Comparison of ENCODE assay signal across 8 cellular contexts in the genomic region with DNA sequence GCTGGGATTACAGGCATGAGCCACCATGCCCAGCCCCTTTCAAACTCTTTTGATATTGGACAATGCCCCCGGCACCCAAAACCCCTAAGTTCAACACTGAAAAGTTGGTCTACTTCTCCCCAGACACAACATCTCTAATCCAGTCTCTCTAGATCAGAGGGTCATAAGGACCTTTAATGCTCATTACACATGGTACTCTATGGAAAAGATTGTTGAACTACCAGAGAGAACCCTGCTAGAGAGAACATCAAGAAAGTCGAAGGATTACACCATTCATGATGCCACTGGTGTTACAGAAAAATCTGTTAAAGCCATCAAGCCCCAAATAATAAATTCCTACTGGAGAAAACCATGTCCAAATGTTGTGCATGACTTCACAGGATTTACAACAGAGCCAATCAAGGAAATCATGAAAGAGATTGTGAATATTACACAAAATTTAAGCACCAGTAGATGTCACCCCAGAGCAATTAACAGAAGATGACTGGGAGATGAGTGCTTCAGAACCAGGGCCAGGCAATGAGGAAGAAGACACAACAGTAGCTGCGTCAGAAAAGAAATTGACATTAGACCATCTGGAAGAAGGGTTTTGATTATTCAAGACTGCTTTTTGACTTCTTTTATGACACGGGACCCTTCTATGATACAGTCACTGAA. TPM values are rescaled to one million over a fixed set of nuclear protein-coding genes. Genes with fewer than 3 reads are reported as not detected.
DNase-seq lines count a peak whose midpoint lies in the region; ATAC-seq and TF ChIP-seq lines count a peak whose summit lies in the region.

No MANE protein-coding gene starts in this region.

- ATAC-seq in HG02852 (IDR thresholded peaks at IDR 0.05; ENCODE audit: unreplicated experiment) (peak; percentile 75), heart right ventricle (peak in 7 of 8 donors; percentile 70 to 88 (median 82))

- H3K4me1 Mint-ChIP-seq in activated T-helper 1 cell treated with anti-CD3 and anti-CD28 coated beads, Interleukin-12 subunit alpha, Interleukin-12 subunit beta, Interleukin-2, Interleukin-4 antibody, amounts not matched to agents 30 ng/mL and 10 ng/mL and 1 ng/mL, durations not matched to agents 14 hours and 24 hours and 36 hours (ENCODE audit: low read depth), result peaks cover 8% of the 10 kb centered on the region

- H3K4me3 ChIP-seq in A673 (ENCODE audit: low read depth, low read length, poor library complexity, severe bottlenecking) (no peak overlapping the region), heart right ventricle (no peak overlapping the region), sigmoid colon (no peak overlapping the region)

- BruUV-seq in A673 (replicated peaks; lab: Mats Ljungman, UMichigan), result no TSS peak

- CTCF ChIA-PET in A673 (lab: Charles Lee), result interaction anchor here (1.2 kb wide), 1 partner anchor 40 kb away, joined by 5 read pairs; no protein-coding TSS in a partner anchor

- H3K36me3 Mint-ChIP-seq in activated T-helper 1 cell treated with anti-CD3 and anti-CD28 coated beads, Interleukin-12 subunit alpha, Interleukin-12 subunit beta, Interleukin-2, Interleukin-4 antibody, amounts not matched to agents 30 ng/mL and 10 ng/mL and 1 ng/mL, durations not matched to agents 14 hours and 24 hours and 36 hours (ENCODE audit: low read depth), result peaks cover 4% of the 10 kb centered on the region

- H3K27ac Mint-ChIP-seq in activated T-helper 1 cell treated with anti-CD3 and anti-CD28 coated beads, Interleukin-12 subunit alpha, Interleukin-12 subunit beta, Interleukin-2, Interleukin-4 antibody, amounts not matched to agents 30 ng/mL and 10 ng/mL and 1 ng/mL, durations not matched to agents 14 hours and 24 hours and 36 hours, result no peak overlapping the region

- no peak overlapping the region for H3K27ac ChIP-seq in A673 (ENCODE audit: low read depth, low read length, poor library complexity, severe bottlenecking)
- no peak overlapping the region for H3K27ac ChIP-seq in heart right ventricle
- peak overlapping the region in 3 of 4 donors; percentile 7 to 41 (median 22) for H3K27ac ChIP-seq in sigmoid colon

- no peak for TF ChIP-seq POLR2A in sigmoid colon (IDR thresholded peaks at IDR 0.05)

- H3K4me1 ChIP-seq in A673 (ENCODE audit: insufficient read depth, low read length, poor library complexity, severe bottlenecking) (no peaks in the 10 kb centered on the region), heart right ventricle (peaks cover 0 to 6% (median 0%) of the 10 kb centered on the region in 9 donors), sigmoid colon (no peaks in the 10 kb centered on the region)

- H3K36me3 ChIP-seq in A673 (ENCODE audit: insufficient read depth, low read length, poor library complexity, severe bottlenecking) (no peaks in the 10 kb centered on the region), heart right ventricle (no peaks in the 10 kb centered on the region), sigmoid colon (no peaks in the 10 kb centered on the region)

- H3K9me3 ChIP-seq in A673 (ENCODE audit: low read depth, low read length, poor library complexity, severe bottlenecking), result no peaks in the 10 kb centered on the region
- peaks cover 0 to 9% (median 0%) of the 10 kb centered on the region in 11 donors for H3K9me3 ChIP-seq in heart right ventricle
- no peaks in the 10 kb centered on the region for H3K9me3 ChIP-seq in sigmoid colon

- 32 to 42% methylated on average over 4 of the region's 4 CpGs for WGBS in heart right ventricle, 2 donors
- WGBS in sigmoid colon, 2 donors, result 25 to 43% methylated on average over 4 of the region's 4 CpGs

- H3K9me3 Mint-ChIP-seq in activated T-helper 1 cell treated with anti-CD3 and anti-CD28 coated beads, Interleukin-12 subunit alpha, Interleukin-12 subunit beta, Interleukin-2, Interleukin-4 antibody, amounts not matched to agents 30 ng/mL and 10 ng/mL and 1 ng/mL, durations not matched to agents 14 hours and 24 hours and 36 hours, result peaks cover 3% of the 10 kb centered on the region

- H3K27me3 ChIP-seq in A673 (replicated peaks; ENCODE audit: insufficient read depth, low read depth, low read length, poor library complexity) (no peaks in the 10 kb centered on the region), heart right ventricle (no peaks in the 10 kb centered on the region), sigmoid colon (no peaks in the 10 kb centered on the region)

- DNase-seq in A673 (ENCODE audit: low spot score) (peak; percentile 63), GF-D8 (lab: John Stamatoyannopoulos, UW) (peak; percentile 30), NCI-H345 treated with DMSO at 0.1 percent for 48 hours (lab: John Stamatoyannopoulos, UW; ENCODE audit: unreplicated experiment) (peak; percentile 22), heart right ventricle (peak in 1 of 2 donors; percentile 45), sigmoid colon (no peak), NCI-H510A treated with DMSO at 0.1 percent for 48 hours (lab: John Stamatoyannopoulos, UW) (no peak)
- DNase-seq in activated T-helper 1 cell treated with anti-CD3 and anti-CD28 coated beads, Interleukin-12 subunit alpha, Interleukin-12 subunit beta, Interleukin-2, Interleukin-4 antibody, amounts not matched to agents 30 ng/mL and 10 ng/mL and 1 ng/mL, durations not matched to agents 14 hours and 24 hours and 36 hours (ENCODE audit: low spot score), result peak; percentile 7

- intact Hi-C loops in A673 (cut with micrococcal nuclease; ENCODE audit: unreplicated experiment) (loop anchor here (2.0 kb wide), 1 partner anchor 39 kb away; no protein-coding TSS in a partner anchor), heart right ventricle (cut with DNase I) (loop anchor here (1.0 to 5.0 kb wide), 7 partner anchors 41 to 287 kb away; no protein-coding TSS in a partner anchor), sigmoid colon (cut with DNase I) (loop anchor here (2.0 to 5.0 kb wide), 6 partner anchors 39 to 311 kb away; a partner anchor contains a TSS)
- intact Hi-C loops in activated T-helper 1 cell treated with anti-CD3 and anti-CD28 coated beads, Interleukin-12 subunit alpha, Interleukin-12 subunit beta, Interleukin-2, Interleukin-4 antibody, amounts not matched to agents 30 ng/mL and 10 ng/mL and 1 ng/mL, durations not matched to agents 14 hours and 24 hours and 36 hours (cut with micrococcal nuclease), result loop anchor here (1.0 to 5.0 kb wide), 6 partner anchors 40 to 312 kb away; a partner anchor contains a TSS

- H3K4me3 Mint-ChIP-seq in activated T-helper 1 cell treated with anti-CD3 and anti-CD28 coated beads, Interleukin-12 subunit alpha, Interleukin-12 subunit beta, Interleukin-2, Interleukin-4 antibody, amounts not matched to agents 30 ng/mL and 10 ng/mL and 1 ng/mL, durations not matched to agents 14 hours and 24 hours and 36 hours, result no peak overlapping the region

- TF ChIP-seq CTCF in A673 (conservative IDR thresholded peaks at IDR 0.05; ENCODE audit: low read depth, low read length), result peak; percentile 49
- peak; percentile 33 to 74 (median 60) for TF ChIP-seq CTCF in heart right ventricle (IDR thresholded peaks at IDR 0.05)
- TF ChIP-seq CTCF in sigmoid colon (IDR thresholded peaks at IDR 0.05), result peak in 3 of 4 experiments; percentile 46 to 53 (median 52)

- TF ChIP-seq EP300 in sigmoid colon (IDR thresholded peaks at IDR 0.05), result no peak

- peaks cover 22% of the 10 kb centered on the region for H3K27me3 Mint-ChIP-seq in activated T-helper 1 cell treated with anti-CD3 and anti-CD28 coated beads, Interleukin-12 subunit alpha, Interleukin-12 subunit beta, Interleukin-2, Interleukin-4 antibody, amounts not matched to agents 30 ng/mL and 10 ng/mL and 1 ng/mL, durations not matched to agents 14 hours and 24 hours and 36 hours (ENCODE audit: insufficient read depth)

- POLR2A ChIA-PET in A673 (lab: Charles Lee; ENCODE audit: low non-redundant PET), result no interaction called here

RNA-seq across cellular contexts. Expression of a gene that starts 28.3 kb away (rescaled TPM):
- total RNA-seq in A673 (2021) (not detected in 2 replicates), heart right ventricle (under 1 TPM in 1 of 10 donors, not detected in 9; 0.09 TPM), sigmoid colon (1 to 10 TPM; 2.8 to 5.1 (median 4.9) TPM)
- 2.2 and 2.3 TPM in 2 replicates for total RNA-seq in activated T-helper 1 cell treated with anti-CD3 and anti-CD28 coated beads, Interleukin-12 subunit alpha, Interleukin-12 subunit beta, Interleukin-2, Interleukin-4 antibody, amounts not matched to agents 30 ng/mL and 10 ng/mL and 1 ng/mL, durations not matched to agents 14 hours and 24 hours and 36 hours
- polyA plus RNA-seq in heart right ventricle (under 1 TPM in 1 of 2 donors, not detected in 1; 0.20 TPM), sigmoid colon (1 to 10 TPM in 1 of 3 donors, not detected in 2; 1.3 TPM)

Comparison
In these comparisons a context has a peak if more than half of its experiments do, and no peak if none do; other contexts are left out.
1. DNase-seq: peak in A673 (single experiment), GF-D8 (single experiment), NCI-H345 treated with DMSO at 0.1 percent for 48 hours (single experiment) and activated T-helper 1 cell treated with anti-CD3 and anti-CD28 coated beads, Interleukin-12 subunit alpha, Interleukin-12 subunit beta, Interleukin-2, Interleukin-4 antibody, amounts not matched to agents 30 ng/mL and 10 ng/mL and 1 ng/mL, durations not matched to agents 14 hours and 24 hours and 36 hours (single experiment); none in sigmoid colon (single experiment) and NCI-H510A treated with DMSO at 0.1 percent for 48 hours (single experiment).
2. H3K27ac ChIP-seq: peak in sigmoid colon (3 of 4); none in A673 (single experiment) and heart right ventricle (0 of 10).
3. Peak in every context shown above with its lines, with median percentiles within 50 percentile points of each other: CTCF ChIP-seq.